ENCODE assay signal across 2 cellular contexts in the genomic region with DNA sequence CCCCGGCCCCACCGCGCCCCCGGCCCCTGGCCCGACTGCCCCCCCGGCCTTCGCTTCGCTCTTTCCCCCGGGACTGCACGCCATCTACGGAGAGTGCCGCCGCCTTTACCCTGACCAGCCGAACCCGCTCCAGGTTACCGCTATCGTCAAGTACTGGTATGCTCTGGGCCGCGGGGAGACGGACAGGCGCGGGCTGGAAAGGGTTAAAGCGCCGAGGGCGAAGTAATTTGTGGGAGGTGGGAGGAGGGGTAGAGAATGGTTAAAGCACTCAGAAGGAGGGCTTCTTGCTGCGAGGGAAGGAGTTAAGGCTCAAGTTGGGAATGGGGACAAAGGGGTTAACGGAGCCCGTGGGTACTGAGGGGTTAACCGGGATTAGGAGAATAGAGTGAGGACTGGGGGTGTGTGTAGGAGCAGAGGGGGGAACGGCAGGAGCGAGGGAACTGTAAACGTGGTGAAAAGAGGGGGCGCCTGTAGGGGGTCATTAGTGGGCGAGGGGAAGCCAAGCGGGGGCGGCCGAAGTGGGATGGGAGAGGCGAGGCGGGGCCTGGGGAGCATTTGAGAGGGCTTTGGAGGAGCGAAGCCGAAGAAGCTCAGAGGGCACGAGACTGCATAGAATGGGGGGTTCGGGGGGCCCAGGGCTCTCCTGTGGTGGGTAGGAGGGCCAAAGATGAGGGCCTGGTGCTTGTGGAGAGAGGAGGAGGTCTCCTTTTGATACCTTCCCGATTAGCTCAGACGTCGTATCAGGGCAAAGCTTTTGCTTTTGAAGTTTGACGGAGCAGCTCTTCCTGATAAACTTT.
TF ChIP-seq lines count a peak whose summit lies in the region.

No MANE protein-coding gene starts in this region.

TF ChIP-seq in SK-N-SH, 30 proteins besides CTCF, POLR2A, EP300 and RAD21 (continued from another document):
- TF ChIP-seq, protein P1, sequence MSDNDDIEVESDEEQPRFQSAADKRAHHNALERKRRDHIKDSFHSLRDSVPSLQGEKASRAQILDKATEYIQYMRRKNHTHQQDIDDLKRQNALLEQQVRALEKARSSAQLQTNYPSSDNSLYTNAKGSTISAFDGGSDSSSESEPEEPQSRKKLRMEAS (IDR thresholded peaks at IDR 0.05; ENCODE audit: low read depth): peak; percentile 33; the same call in 1 of the 2 replicates

TF ChIP-seq in SK-N-SH treated with all-trans-retinoic acid at 6 μM for 48 hours, 23 proteins besides CTCF, POLR2A, EP300 and RAD21 (continued from another document):
- no peak for TF ChIP-seq ZNF70 (CRISPR knock-in tag; IDR thresholded peaks at IDR 0.05)
